23 cellular contexts compared by ENCODE assay signal in the genomic region with DNA sequence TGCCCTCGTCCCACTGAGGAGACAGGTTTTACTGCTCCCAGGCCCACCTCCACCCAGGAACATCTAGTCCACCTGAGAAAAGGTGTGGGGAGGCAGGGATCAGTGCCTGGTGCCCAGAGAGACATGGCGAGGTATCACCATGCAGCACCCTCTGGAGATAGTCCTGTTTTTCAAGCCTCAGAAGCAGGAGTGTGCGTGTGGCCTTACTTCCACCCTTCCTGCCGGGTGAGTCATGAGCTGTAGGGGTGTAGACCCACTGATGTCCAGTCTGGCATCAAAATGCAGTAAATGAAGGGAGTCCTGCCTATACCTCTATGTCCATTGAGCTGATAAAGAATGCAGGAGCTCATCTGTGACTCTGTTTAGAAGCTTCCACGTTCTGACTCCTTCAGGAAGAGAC. TPM values are rescaled to one million over a fixed set of nuclear protein-coding genes. Genes with fewer than 3 reads are reported as not detected.
"Had no signal": no experiment of that assay in that cellular context is flagged by ENCODE, and none has a peak within 500 bp of the region (broad histone marks: within the 10 kb centered on the region; RNA-seq: fewer than 3 reads in every experiment).

No MANE protein-coding gene starts in this region.

RNA-seq across cellular contexts. Expression of a gene that starts 9.1 kb away (rescaled TPM):
- total RNA-seq: activated CD4-positive, alpha-beta memory T cell treated with anti-CD3 and anti-CD28 coated beads for 36 hours; activated CD4-positive, alpha-beta T cell treated with anti-CD3 and anti-CD28 coated beads for 36 hours; activated CD4-positive, alpha-beta T cell treated with anti-CD3 and anti-CD28 coated beads, Interleukin-2, amount 10 ng/mL, durations not matched to agents 24 days and 14 days; activated CD8-positive, alpha-beta memory T cell treated with anti-CD3 and anti-CD28 coated beads for 36 hours; activated CD8-positive, alpha-beta memory T cell treated with anti-CD3 and anti-CD28 coated beads, Interleukin-2, amount 10 ng/mL, durations not matched to agents 7 days and 5 days; activated CD8-positive, alpha-beta T cell treated with anti-CD3 and anti-CD28 coated beads, Interleukin-2, amount 10 ng/mL, durations not matched to agents 7 days and 5 days; activated naive CD4-positive, alpha-beta T cell treated with anti-CD3 and anti-CD28 coated beads for 36 hours; activated naive CD8-positive, alpha-beta T cell treated with anti-CD3 and anti-CD28 coated beads for 36 hours; activated T-helper 1 cell treated with anti-CD3 and anti-CD28 coated beads, Interleukin-12 subunit alpha, Interleukin-12 subunit beta, Interleukin-2, Interleukin-4 antibody, amounts not matched to agents 30 ng/mL and 10 ng/mL and 1 ng/mL, durations not matched to agents 14 hours and 24 hours and 36 hours; activated T-helper 2 cell treated with anti-CD3 and anti-CD28 coated beads, Interferon-gamma antibody, Interleukin-2, Interleukin-4, amounts not matched to agents 10 μg/mL and 5 μg/mL and 100 μg/mL, durations not matched to agents 14 hours and 24 hours and 36 hours; adrenal gland; body of pancreas; cardiac muscle cell; colonic mucosa; dermis microvascular lymphatic vessel endothelial cell; endothelial cell of umbilical vein; epithelial cell of proximal tubule; esophagus muscularis mucosa; fibroblast of lung; foreskin keratinocyte; gastrocnemius medialis; heart left ventricle; T-helper 1 cell treated with Interleukin-12 subunit alpha and Interleukin-12 subunit beta and Interleukin-4 antibody, amounts not matched to agents 30 ng/mL and 1 ng/mL, for 36 hours had no signal
- polyA plus RNA-seq: adrenal gland, cardiac muscle cell, endothelial cell of umbilical vein, fibroblast of lung, foreskin keratinocyte, heart left ventricle had no signal

RNA-seq across cellular contexts. Expression of a gene that starts 32.8 kb away (rescaled TPM):
- total RNA-seq: activated CD4-positive, alpha-beta memory T cell treated with anti-CD3 and anti-CD28 coated beads for 36 hours; activated CD4-positive, alpha-beta T cell treated with anti-CD3 and anti-CD28 coated beads for 36 hours; activated CD4-positive, alpha-beta T cell treated with anti-CD3 and anti-CD28 coated beads, Interleukin-2, amount 10 ng/mL, durations not matched to agents 24 days and 14 days; activated CD8-positive, alpha-beta memory T cell treated with anti-CD3 and anti-CD28 coated beads for 36 hours; activated CD8-positive, alpha-beta memory T cell treated with anti-CD3 and anti-CD28 coated beads, Interleukin-2, amount 10 ng/mL, durations not matched to agents 7 days and 5 days; activated CD8-positive, alpha-beta T cell treated with anti-CD3 and anti-CD28 coated beads, Interleukin-2, amount 10 ng/mL, durations not matched to agents 7 days and 5 days; activated naive CD4-positive, alpha-beta T cell treated with anti-CD3 and anti-CD28 coated beads for 36 hours; activated naive CD8-positive, alpha-beta T cell treated with anti-CD3 and anti-CD28 coated beads for 36 hours; activated T-helper 1 cell treated with anti-CD3 and anti-CD28 coated beads, Interleukin-12 subunit alpha, Interleukin-12 subunit beta, Interleukin-2, Interleukin-4 antibody, amounts not matched to agents 30 ng/mL and 10 ng/mL and 1 ng/mL, durations not matched to agents 14 hours and 24 hours and 36 hours; activated T-helper 2 cell treated with anti-CD3 and anti-CD28 coated beads, Interferon-gamma antibody, Interleukin-2, Interleukin-4, amounts not matched to agents 10 μg/mL and 5 μg/mL and 100 μg/mL, durations not matched to agents 14 hours and 24 hours and 36 hours; adrenal gland; cardiac muscle cell; colonic mucosa; dermis microvascular lymphatic vessel endothelial cell; epithelial cell of proximal tubule; esophagus muscularis mucosa; gastrocnemius medialis; T-helper 1 cell treated with Interleukin-12 subunit alpha and Interleukin-12 subunit beta and Interleukin-4 antibody, amounts not matched to agents 30 ng/mL and 1 ng/mL, for 36 hours had no signal
- polyA plus RNA-seq: adrenal gland, cardiac muscle cell, heart left ventricle had no signal

RNA-seq across cellular contexts. Expression of a gene that starts 40.4 kb away (rescaled TPM):
- total RNA-seq: activated CD4-positive, alpha-beta memory T cell treated with anti-CD3 and anti-CD28 coated beads for 36 hours; activated CD4-positive, alpha-beta T cell treated with anti-CD3 and anti-CD28 coated beads for 36 hours; activated CD4-positive, alpha-beta T cell treated with anti-CD3 and anti-CD28 coated beads, Interleukin-2, amount 10 ng/mL, durations not matched to agents 24 days and 14 days; activated CD8-positive, alpha-beta memory T cell treated with anti-CD3 and anti-CD28 coated beads for 36 hours; activated CD8-positive, alpha-beta memory T cell treated with anti-CD3 and anti-CD28 coated beads, Interleukin-2, amount 10 ng/mL, durations not matched to agents 7 days and 5 days; activated CD8-positive, alpha-beta T cell treated with anti-CD3 and anti-CD28 coated beads, Interleukin-2, amount 10 ng/mL, durations not matched to agents 7 days and 5 days; activated naive CD4-positive, alpha-beta T cell treated with anti-CD3 and anti-CD28 coated beads for 36 hours; activated naive CD8-positive, alpha-beta T cell treated with anti-CD3 and anti-CD28 coated beads for 36 hours; activated T-helper 1 cell treated with anti-CD3 and anti-CD28 coated beads, Interleukin-12 subunit alpha, Interleukin-12 subunit beta, Interleukin-2, Interleukin-4 antibody, amounts not matched to agents 30 ng/mL and 10 ng/mL and 1 ng/mL, durations not matched to agents 14 hours and 24 hours and 36 hours; activated T-helper 2 cell treated with anti-CD3 and anti-CD28 coated beads, Interferon-gamma antibody, Interleukin-2, Interleukin-4, amounts not matched to agents 10 μg/mL and 5 μg/mL and 100 μg/mL, durations not matched to agents 14 hours and 24 hours and 36 hours; adrenal gland; body of pancreas; cardiac muscle cell; colonic mucosa; dermis microvascular lymphatic vessel endothelial cell; endothelial cell of umbilical vein; epithelial cell of proximal tubule; esophagus muscularis mucosa; fibroblast of lung; foreskin keratinocyte; gastrocnemius medialis; heart left ventricle; T-helper 1 cell treated with Interleukin-12 subunit alpha and Interleukin-12 subunit beta and Interleukin-4 antibody, amounts not matched to agents 30 ng/mL and 1 ng/mL, for 36 hours had no signal
- polyA plus RNA-seq: adrenal gland, cardiac muscle cell, endothelial cell of umbilical vein, fibroblast of lung, foreskin keratinocyte, heart left ventricle had no signal
